9 cellular contexts compared by ENCODE assay signal in the genomic region with DNA sequence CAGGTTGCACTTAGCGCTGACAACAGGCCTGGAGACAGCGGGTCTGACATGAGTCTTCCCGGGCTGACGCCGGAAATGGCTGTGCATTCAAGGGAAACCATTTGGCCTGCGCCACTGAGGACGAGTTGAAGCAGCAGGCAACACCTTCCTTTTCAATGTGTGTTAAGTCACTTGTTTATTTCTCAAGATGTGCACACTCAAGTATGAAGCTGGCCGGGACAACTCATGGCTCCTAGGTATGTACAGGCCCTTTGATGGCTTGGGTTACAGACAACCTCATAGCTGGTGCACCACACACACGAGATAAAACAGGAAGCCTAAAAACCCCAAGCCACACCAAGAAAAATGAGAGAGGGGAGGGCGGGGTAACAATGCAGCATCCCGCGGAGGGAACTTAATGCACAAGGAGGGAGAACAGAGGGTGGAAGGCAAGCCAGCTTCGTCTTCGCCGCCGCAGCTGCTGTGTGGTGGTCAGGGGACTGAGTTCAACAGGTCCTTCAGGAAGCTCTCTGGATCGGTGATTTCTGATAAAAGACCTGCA.
DNase-seq lines count a peak whose midpoint lies in the region; ATAC-seq and TF ChIP-seq lines count a peak whose summit lies in the region.
"Had no signal": no experiment of that assay in that cellular context is flagged by ENCODE, and none has a peak within 500 bp of the region (broad histone marks: within the 10 kb centered on the region; RNA-seq: fewer than 3 reads in every experiment).

No MANE protein-coding gene starts in this region.

- H3K27ac Mint-ChIP-seq in activated CD8-positive, alpha-beta T cell treated with anti-CD3 and anti-CD28 coated beads for 36 hours = peak overlapping the region; percentile 53
- H3K27ac Mint-ChIP-seq in nephron progenitor cell = no peak overlapping the region

- no peaks in the 10 kb centered on the region for H3K27me3 Mint-ChIP-seq in activated CD8-positive, alpha-beta T cell treated with anti-CD3 and anti-CD28 coated beads for 36 hours
- H3K27me3 Mint-ChIP-seq in nephron progenitor cell (ENCODE audit: low read depth, poor library complexity) = no peaks in the 10 kb centered on the region

- ATAC-seq in activated CD8-positive, alpha-beta T cell treated with anti-CD3 and anti-CD28 coated beads for 36 hours = peak; percentile 84

- peaks cover 51% of the 10 kb centered on the region for H3K36me3 Mint-ChIP-seq in activated CD8-positive, alpha-beta T cell treated with anti-CD3 and anti-CD28 coated beads for 36 hours (ENCODE audit: low read depth)
- peaks cover 51% of the 10 kb centered on the region for H3K36me3 Mint-ChIP-seq in nephron progenitor cell (ENCODE audit: low read depth)

- H3K4me1 Mint-ChIP-seq in activated CD8-positive, alpha-beta T cell treated with anti-CD3 and anti-CD28 coated beads for 36 hours (ENCODE audit: low read depth) = peaks cover 33% of the 10 kb centered on the region
- H3K4me1 Mint-ChIP-seq in nephron progenitor cell = peaks cover 25% of the 10 kb centered on the region

- intact Hi-C loops in activated CD8-positive, alpha-beta T cell treated with anti-CD3 and anti-CD28 coated beads for 36 hours (cut with micrococcal nuclease) = loop anchor here (10.0 kb wide), 1 partner anchor 170 kb away; a partner anchor contains a TSS

- no peaks in the 10 kb centered on the region for H3K9me3 Mint-ChIP-seq in activated CD8-positive, alpha-beta T cell treated with anti-CD3 and anti-CD28 coated beads for 36 hours
- no peaks in the 10 kb centered on the region for H3K9me3 Mint-ChIP-seq in nephron progenitor cell

- TF ChIP-seq CTCF in activated CD8-positive, alpha-beta T cell treated with anti-CD3 and anti-CD28 coated beads for 36 hours (IDR thresholded peaks at IDR 0.05) = no peak
- no peak for TF ChIP-seq CTCF in nephron progenitor cell (IDR thresholded peaks at IDR 0.05)

- POLR2A ChIA-PET in activated CD8-positive, alpha-beta T cell treated with anti-CD3 and anti-CD28 coated beads for 36 hours (lab: Charles Lee) = interaction anchor here (0.7 to 1.3 kb wide), 6 partner anchors 13 to 172 kb away, joined by 3 read pairs; a partner anchor contains a TSS

- CTCF ChIA-PET in activated CD8-positive, alpha-beta T cell treated with anti-CD3 and anti-CD28 coated beads for 36 hours (lab: Charles Lee) = interaction anchor here (0.7 to 3.1 kb wide), 12 partner anchors 13 to 190 kb away, joined by 3 to 18 read pairs (median 4); no protein-coding TSS in a partner anchor

- DNase-seq in DMS79 treated with DMSO at 0.1 percent for 48 hours (lab: John Stamatoyannopoulos, UW) (peak; percentile 81), nephron progenitor cell (no peak), GM19240 (ENCODE audit: insufficient read length, low spot score) (no peak), epidermal melanocyte (ENCODE audit: insufficient read length, low spot score) (no peak), NCI-H2107 (lab: John Stamatoyannopoulos, UW) (no peak)
- peak; percentile 71 for DNase-seq in activated CD8-positive, alpha-beta T cell treated with anti-CD3 and anti-CD28 coated beads for 36 hours
- peak; percentile 87 for DNase-seq in central memory CD4-positive, alpha-beta T cell
- DNase-seq in stimulated activated CD4-positive, alpha-beta T cell treated with anti-CD3 and anti-CD28 coated beads, Interleukin-2, amount 100 ng/mL, for 48 hours = peak; percentile 12 to 26
- DNase-seq: SIG-M5 had no signal

- H3K4me3 Mint-ChIP-seq in activated CD8-positive, alpha-beta T cell treated with anti-CD3 and anti-CD28 coated beads for 36 hours = no peak overlapping the region
- H3K4me3 Mint-ChIP-seq in nephron progenitor cell = no peak overlapping the region

Comparison
In these comparisons a context has a peak if more than half of its experiments do, and no peak if none do; other contexts are left out.
1. DNase-seq: peak in DMS79 treated with DMSO at 0.1 percent for 48 hours (single experiment), activated CD8-positive, alpha-beta T cell treated with anti-CD3 and anti-CD28 coated beads for 36 hours (single experiment), central memory CD4-positive, alpha-beta T cell (single experiment) and stimulated activated CD4-positive, alpha-beta T cell treated with anti-CD3 and anti-CD28 coated beads, Interleukin-2, amount 100 ng/mL, for 48 hours (2 of 2); none in nephron progenitor cell (single experiment), GM19240 (single experiment), epidermal melanocyte (single experiment) and NCI-H2107 (single experiment).